In genomic region chr1:159944623-159945455, GRCh38 we compare ENCODE assay signal across 8 cellular contexts. TPM values are rescaled to one million over a fixed set of nuclear protein-coding genes. Genes with fewer than 3 reads are reported as not detected.
DNase-seq lines count a peak whose midpoint lies in the region; ATAC-seq and TF ChIP-seq lines count a peak whose summit lies in the region.

No MANE protein-coding gene starts in this region.

- H3K4me1 Mint-ChIP-seq in endodermal cell (peaks cover 30% of the 10 kb centered on the region), nephron progenitor cell (peaks cover 64% of the 10 kb centered on the region)

- H3K9me3 ChIP-seq in endodermal cell (ENCODE audit: control insufficient read depth, low read length) (no peaks in the 10 kb centered on the region), mucosa of descending colon (no peaks in the 10 kb centered on the region)

- H3K27me3 ChIP-seq in endodermal cell (ENCODE audit: control insufficient read depth, insufficient read depth, low read length, poor library complexity, severe bottlenecking): peaks cover 23% of the 10 kb centered on the region

- H3K36me3 ChIP-seq in endodermal cell (ENCODE audit: control insufficient read depth, insufficient read depth, low read length) (no peaks in the 10 kb centered on the region), mucosa of descending colon (ENCODE audit: low read depth) (no peaks in the 10 kb centered on the region)

- ATAC-seq in mucosa of descending colon: no peak
- ATAC-seq in GM21717 (IDR thresholded peaks at IDR 0.05; ENCODE audit: unreplicated experiment): no peak

- H3K27me3 Mint-ChIP-seq in endodermal cell (ENCODE audit: insufficient read depth) (peaks cover 32% of the 10 kb centered on the region), nephron progenitor cell (ENCODE audit: low read depth, poor library complexity) (peaks cover 18% of the 10 kb centered on the region)

- no peaks in the 10 kb centered on the region for H3K36me3 Mint-ChIP-seq in endodermal cell (ENCODE audit: low read depth)
- peaks cover 4% of the 10 kb centered on the region for H3K36me3 Mint-ChIP-seq in nephron progenitor cell (ENCODE audit: low read depth)

- DNase-seq in NCI-H1105 (lab: John Stamatoyannopoulos, UW) (peak; percentile 50), endodermal cell (peak; percentile 34), nephron progenitor cell (no peak), mucosa of descending colon (no peak), NCI-H774 (lab: John Stamatoyannopoulos, UW) (no peak), A172 (ENCODE audit: low spot score) (no peak)

- TF ChIP-seq CTCF in C4-2B (conservative IDR thresholded peaks at IDR 0.05) (no peak), endodermal cell (conservative IDR thresholded peaks at IDR 0.05) (no peak), nephron progenitor cell (IDR thresholded peaks at IDR 0.05) (no peak), mucosa of descending colon (IDR thresholded peaks at IDR 0.05) (no peak)

- H3K4me3 Mint-ChIP-seq in endodermal cell (peak overlapping the region; percentile 70), nephron progenitor cell (peak overlapping the region; percentile 98)

- 37 to 39% methylated on average over 7 to 11 of the region's 11 CpGs for WGBS in endodermal cell (ENCODE audit: insufficient coverage in 1 of 2, insufficient read length in 1 of 2), 2 experiments

- H3K4me1 ChIP-seq in endodermal cell (ENCODE audit: control insufficient read depth, insufficient read depth, low read length) (peaks cover 19% of the 10 kb centered on the region), mucosa of descending colon (ENCODE audit: low read depth) (peaks cover 45% of the 10 kb centered on the region)

- H3K27ac ChIP-seq in C4-2B (peak overlapping the region; percentile 80), endodermal cell (ENCODE audit: low read depth, low read length) (no peak overlapping the region)

- H3K27ac Mint-ChIP-seq in endodermal cell (no peak overlapping the region), nephron progenitor cell (peak overlapping the region; percentile 92)

- no peak overlapping the region for H3K9ac ChIP-seq in endodermal cell (ENCODE audit: extremely low read depth, low read length, poor library complexity, severe bottlenecking)

- H3K4me3 ChIP-seq in endodermal cell (ENCODE audit: low read length) (peak overlapping the region; percentile 68), mucosa of descending colon (no peak overlapping the region)

- H3K9me3 Mint-ChIP-seq in endodermal cell (no peaks in the 10 kb centered on the region), nephron progenitor cell (no peaks in the 10 kb centered on the region)

- intact Hi-C loops in mucosa of descending colon (cut with DNase I, micrococcal nuclease): no loop called here

RNA-seq across cellular contexts. Expression of gene IGSF9, which starts 0.6 kb away (rescaled TPM):
- total RNA-seq in endodermal cell: 1 to 10 TPM; 7.5 to 9.2 TPM
- polyA plus RNA-seq in endodermal cell (2013, experiment 1 of 2): 34.7 TPM
- polyA plus RNA-seq in endodermal cell (2013, experiment 2 of 2): 30.4 TPM
- 10 to 100 TPM; 21.5 to 70.8 (median 25.9) TPM for total RNA-seq in mucosa of descending colon
- total RNA-seq in A172 (2014; rRNA removed; shearing (Covaris generic)): 0.89 and 1.6 TPM in 2 replicates

RNA-seq across cellular contexts. Expression of gene SLAMF9, which starts 9.2 kb away (rescaled TPM):
- total RNA-seq in endodermal cell: not detected
- polyA plus RNA-seq in endodermal cell (2013, experiment 1 of 2): not detected
- not detected for polyA plus RNA-seq in endodermal cell (2013, experiment 2 of 2)
- total RNA-seq in mucosa of descending colon: not detected
- not detected in 2 replicates for total RNA-seq in A172 (2014; rRNA removed; shearing (Covaris generic))

RNA-seq across cellular contexts. Expression of gene TAGLN2, which starts 19.5 kb away (rescaled TPM):
- total RNA-seq in endodermal cell (100 to 1,000 TPM; 136 to 221 TPM), mucosa of descending colon (100 to 1,000 TPM; 137 to 296 (median 264) TPM)
- polyA plus RNA-seq in endodermal cell (2013, experiment 1 of 2): 141 TPM
- 179 TPM for polyA plus RNA-seq in endodermal cell (2013, experiment 2 of 2)
- total RNA-seq in A172 (2014; rRNA removed; shearing (Covaris generic)): 734 and 929 TPM in 2 replicates

RNA-seq across cellular contexts. Expression of gene CFAP45, which starts 44.9 kb away (rescaled TPM):
- total RNA-seq in endodermal cell (under 1 TPM; 0.49 to 0.55 TPM), mucosa of descending colon (under 1 TPM in 2 of 3 donors, not detected in 1; 0.36 to 0.57 TPM)
- polyA plus RNA-seq in endodermal cell (2013, experiment 1 of 2): 0.96 TPM
- 0.54 TPM for polyA plus RNA-seq in endodermal cell (2013, experiment 2 of 2)
- 2.4 and 3.7 TPM in 2 replicates for total RNA-seq in A172 (2014; rRNA removed; shearing (Covaris generic))

Comparison
In these comparisons a context has a peak if more than half of its experiments do, and no peak if none do; other contexts are left out.
1. DNase-seq: peak in NCI-H1105 (single experiment) and endodermal cell (single experiment); none in nephron progenitor cell (single experiment), mucosa of descending colon (0 of 3), NCI-H774 (single experiment) and A172 (single experiment).